ENCODE assay signal across 24 cellular contexts in the genomic region with DNA sequence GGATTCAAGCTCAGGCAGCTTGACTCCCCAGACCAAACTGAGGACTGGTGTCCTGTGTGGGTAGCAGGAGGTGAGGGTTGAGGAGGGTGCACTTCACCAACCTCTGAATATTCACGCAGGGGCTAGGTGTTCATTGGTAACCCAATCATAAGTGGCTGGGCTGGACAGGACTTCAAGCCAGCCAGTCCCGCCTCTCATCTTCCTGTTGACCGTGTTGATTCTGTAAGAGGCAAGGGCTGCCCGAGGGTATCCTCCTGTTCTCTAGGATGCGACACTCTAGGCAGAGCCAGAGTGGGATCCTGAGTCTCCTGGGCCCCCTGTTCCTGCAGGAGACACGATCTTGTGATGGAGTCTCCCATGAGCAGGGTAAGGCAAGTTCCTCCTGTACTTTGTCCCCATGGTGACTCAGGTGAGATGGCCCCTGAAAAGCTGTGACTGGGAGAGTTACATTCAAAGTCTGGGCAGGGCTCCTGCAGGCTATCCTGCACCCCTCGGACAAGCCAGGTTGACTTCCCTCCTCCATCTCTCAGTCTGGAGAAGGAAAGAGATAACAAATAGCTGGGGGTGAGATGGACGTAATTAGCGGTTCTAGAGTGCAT. TPM values are rescaled to one million over a fixed set of nuclear protein-coding genes. Genes with fewer than 3 reads are reported as not detected.
DNase-seq lines count a peak whose midpoint lies in the region; ATAC-seq and TF ChIP-seq lines count a peak whose summit lies in the region.
"Had no signal": no experiment of that assay in that cellular context is flagged by ENCODE, and none has a peak within 500 bp of the region (broad histone marks: within the 10 kb centered on the region; RNA-seq: fewer than 3 reads in every experiment).

No MANE protein-coding gene starts in this region.

- H3K27me3 Mint-ChIP-seq in CD4-positive, alpha-beta memory T cell = no peaks in the 10 kb centered on the region
- peaks cover 5% of the 10 kb centered on the region for H3K27me3 Mint-ChIP-seq in GM23338 (ENCODE audit: insufficient read depth, low read depth, poor library complexity)
- H3K27me3 Mint-ChIP-seq in central memory CD8-positive, alpha-beta T cell = no peaks in the 10 kb centered on the region
- H3K27me3 Mint-ChIP-seq in naive thymus-derived CD8-positive, alpha-beta T cell = no peaks in the 10 kb centered on the region
- H3K27me3 Mint-ChIP-seq: brain had no signal

- peaks cover 20 to 32% (median 27%) of the 10 kb centered on the region in 4 donors for H3K4me1 Mint-ChIP-seq in CD4-positive, alpha-beta memory T cell
- H3K4me1 Mint-ChIP-seq in GM23338 = peaks cover 14% of the 10 kb centered on the region
- peaks cover 28% of the 10 kb centered on the region for H3K4me1 Mint-ChIP-seq in central memory CD8-positive, alpha-beta T cell
- peaks cover 15 to 34% (median 25%) of the 10 kb centered on the region in 4 donors for H3K4me1 Mint-ChIP-seq in naive thymus-derived CD8-positive, alpha-beta T cell

- in situ Hi-C loops in gastrocnemius medialis (cut with MboI; ENCODE audit: low sequenced_read_pairs in 4 of 4) = loop anchor here (10.0 to 25.0 kb wide), 2 partner anchors 202 to 341 kb away; no protein-coding TSS in a partner anchor

- CTCF ChIA-PET in CD4-positive, alpha-beta memory T cell (lab: Charles Lee; ENCODE audit: partially characterized antibody) = interaction anchor here (0.8 to 6.7 kb wide), 12 partner anchors 11 to 338 kb away, joined by 3 to 155 read pairs (median 28); partner anchors contain the start of gene SNRK

- intact Hi-C loops in CD4-positive, alpha-beta memory T cell (cut with micrococcal nuclease) = no loop called here
- intact Hi-C loops in gastrocnemius medialis (cut with DNase I; ENCODE audit: low total_unique reads) = loop anchor here (2.0 kb wide), 1 partner anchor 215 kb away; no protein-coding TSS in a partner anchor

- no peak for ATAC-seq in GM23338
- no peak for ATAC-seq in central memory CD8-positive, alpha-beta T cell (replicated peaks; ENCODE audit: extremely low read depth, poor library complexity, severe bottlenecking)
- ATAC-seq in naive thymus-derived CD8-positive, alpha-beta T cell = no peak
- ATAC-seq in gastrocnemius medialis = no peak
- ATAC-seq: HCT116, pancreas, upper lobe of right lung had no signal

- peaks cover 0 to 22% (median 15%) of the 10 kb centered on the region in 8 donors for H3K9me3 Mint-ChIP-seq in CD4-positive, alpha-beta memory T cell
- H3K9me3 Mint-ChIP-seq in GM23338 = peaks cover 5% of the 10 kb centered on the region; the same call in 2 of the 3 replicates
- H3K9me3 Mint-ChIP-seq in central memory CD8-positive, alpha-beta T cell = no peaks in the 10 kb centered on the region
- peaks cover 0 to 30% (median 13%) of the 10 kb centered on the region in 9 donors for H3K9me3 Mint-ChIP-seq in naive thymus-derived CD8-positive, alpha-beta T cell

- POLR2A ChIA-PET in CD4-positive, alpha-beta memory T cell (lab: Charles Lee; ENCODE audit: partially characterized antibody) = interaction anchor here (0.8 to 6.0 kb wide), 14 partner anchors 12 to 313 kb away, joined by 3 to 74 read pairs (median 8); partner anchors contain the start of gene SNRK
- POLR2A ChIA-PET in naive thymus-derived CD8-positive, alpha-beta T cell (lab: Charles Lee) = interaction anchor here (0.9 to 4.5 kb wide), 6 partner anchors 14 to 170 kb away, joined by 3 to 54 read pairs (median 12); no protein-coding TSS in a partner anchor

- no peaks in the 10 kb centered on the region for H3K79me2 ChIP-seq in GM23338 (replicated peaks; ENCODE audit: insufficient read depth)

- no peak for TF ChIP-seq POLR2A in gastrocnemius medialis (IDR thresholded peaks at IDR 0.05)

- H3K27ac ChIP-seq in CD4-positive, alpha-beta memory T cell (ENCODE audit: low read depth, low read length) = peak overlapping the region; percentile 60
- H3K27ac ChIP-seq in GM23338 (ENCODE audit: low read depth) (no peak overlapping the region), gastrocnemius medialis (no peak overlapping the region)
- H3K27ac ChIP-seq: pancreas, SJSA1 had no signal

- H3F3A ChIP-seq in GM23338 (replicated peaks; ENCODE audit: low read depth) = no peaks in the 10 kb centered on the region

- TF ChIP-seq CTCF in GM23338 (conservative IDR thresholded peaks at IDR 0.05; ENCODE audit: low read depth in 2 of 2) (no peak), gastrocnemius medialis (IDR thresholded peaks at IDR 0.05 in 4 of 5, conservative IDR thresholded peaks at IDR 0.05 in 1 of 5) (no peak)

- no peaks in the 10 kb centered on the region for H3K36me3 ChIP-seq in CD4-positive, alpha-beta memory T cell (ENCODE audit: insufficient read depth, low read length)
- no peaks in the 10 kb centered on the region for H3K36me3 ChIP-seq in GM23338 (ENCODE audit: insufficient read depth)
- H3K36me3 ChIP-seq in gastrocnemius medialis = no peaks in the 10 kb centered on the region
- H3K36me3 ChIP-seq: pancreas, SJSA1, upper lobe of right lung had no signal

- H3K36me3 Mint-ChIP-seq in CD4-positive, alpha-beta memory T cell = peaks cover 9% of the 10 kb centered on the region in 2 donors
- H3K36me3 Mint-ChIP-seq in GM23338 (ENCODE audit: low read depth) = peaks cover 5% of the 10 kb centered on the region; the same call in 1 of the 3 replicates
- no peaks in the 10 kb centered on the region for H3K36me3 Mint-ChIP-seq in central memory CD8-positive, alpha-beta T cell (ENCODE audit: insufficient read depth)
- H3K36me3 Mint-ChIP-seq in naive thymus-derived CD8-positive, alpha-beta T cell = peaks cover 0 to 20% (median 16%) of the 10 kb centered on the region in 3 donors

- no peak overlapping the region for H3K4me2 ChIP-seq in GM23338

- no peaks in the 10 kb centered on the region for H3K9me3 ChIP-seq in CD4-positive, alpha-beta memory T cell (ENCODE audit: control insufficient read depth in 1 of 2, low read length in 2 of 2)
- no peaks in the 10 kb centered on the region for H3K9me3 ChIP-seq in gastrocnemius medialis
- H3K9me3 ChIP-seq: SJSA1, upper lobe of right lung had no signal

- H3K4me1 ChIP-seq in CD4-positive, alpha-beta memory T cell (ENCODE audit: insufficient read depth, low read length) = peaks cover 27% of the 10 kb centered on the region
- H3K4me1 ChIP-seq in GM23338 (ENCODE audit: insufficient read depth) (0 out of 2 replicates have a peak, but pooled peaks cover 6% of the 10 kb centered on the region), gastrocnemius medialis (peaks cover 0 to 7% of the 10 kb centered on the region in 2 donors)
- H3K4me1 ChIP-seq: SJSA1 had no signal

- no peaks in the 10 kb centered on the region for H3K9me2 ChIP-seq in GM23338 (ENCODE audit: insufficient read depth)

- DNase-seq in CD4-positive, alpha-beta memory T cell = no peak
- DNase-seq in GM23338 (ENCODE audit: low spot score) (no peak), NOMO-1 treated with dmso at 0.1 percent for 144 hours (lab: John Stamatoyannopoulos, UW; ENCODE audit: unreplicated experiment) (no peak), OCI-M1 (lab: John Stamatoyannopoulos, UW) (no peak), gastrocnemius medialis (no peak)
- DNase-seq in central memory CD8-positive, alpha-beta T cell (ENCODE audit: low spot score in 2 of 2) = no peak
- no peak for DNase-seq in naive thymus-derived CD8-positive, alpha-beta T cell
- DNase-seq: DMS 273 treated with DMSO at 0.1 percent for 48 hours, dorsolateral prefrontal cortex, EL, KBM-7, midbrain, NCI-H1417, NCI-H2081 treated with DMSO at 0.1 percent for 48 hours, NCI-H748 treated with DMSO at 0.1 percent for 48 hours, nephron progenitor cell, pancreas, RPMI8226, upper lobe of right lung had no signal

- H3K27me3 ChIP-seq in CD4-positive, alpha-beta memory T cell (ENCODE audit: insufficient read depth, low read length) = no peaks in the 10 kb centered on the region
- H3K27me3 ChIP-seq in GM23338 (ENCODE audit: insufficient read depth) (no peaks in the 10 kb centered on the region), gastrocnemius medialis (no peaks in the 10 kb centered on the region)
- H3K27me3 ChIP-seq: dorsolateral prefrontal cortex, pancreas, SJSA1, upper lobe of right lung had no signal

- peak overlapping the region in 3 of 8 donors; percentile 68 to 92 (median 91) for H3K4me3 Mint-ChIP-seq in CD4-positive, alpha-beta memory T cell
- H3K4me3 Mint-ChIP-seq in GM23338 = no peak overlapping the region
- H3K4me3 Mint-ChIP-seq in central memory CD8-positive, alpha-beta T cell = no peak overlapping the region
- peak overlapping the region in 5 of 10 donors; percentile 51 to 93 (median 87) for H3K4me3 Mint-ChIP-seq in naive thymus-derived CD8-positive, alpha-beta T cell
- H3K4me3 Mint-ChIP-seq: brain, CD14-positive monocyte, nephron progenitor cell had no signal

- H3K27ac Mint-ChIP-seq in CD4-positive, alpha-beta memory T cell = peak overlapping the region; percentile 92 to 100 (median 99)
- H3K27ac Mint-ChIP-seq in GM23338 = no peak overlapping the region
- H3K27ac Mint-ChIP-seq in central memory CD8-positive, alpha-beta T cell (ENCODE audit: low read depth) = peak overlapping the region; percentile 88
- peak overlapping the region; percentile 96 to 100 (median 99) for H3K27ac Mint-ChIP-seq in naive thymus-derived CD8-positive, alpha-beta T cell
- H3K27ac Mint-ChIP-seq: nephron progenitor cell had no signal

- H3K4me3 ChIP-seq in CD4-positive, alpha-beta memory T cell (ENCODE audit: low read length in 2 of 2) = no peak overlapping the region
- no peak overlapping the region for H3K4me3 ChIP-seq in GM23338
- H3K4me3 ChIP-seq in gastrocnemius medialis = no peak overlapping the region
- H3K4me3 ChIP-seq: dorsolateral prefrontal cortex, GM12878, pancreas, SJSA1, upper lobe of right lung had no signal

- H4K20me1 ChIP-seq in GM23338 (replicated peaks; ENCODE audit: insufficient read depth) = no peaks in the 10 kb centered on the region

- H2AFZ ChIP-seq in GM23338 = peak overlapping the region; percentile 38; the same call in 1 of the 2 replicates

TF ChIP-seq in GM23338, 12 proteins besides CTCF, POLR2A, EP300 and RAD21:
- TF ChIP-seq POLR2AphosphoS5 (IDR thresholded peaks at IDR 0.05; ENCODE audit: low read depth) (no peak), CREB1 (CRISPR knock-in tag; IDR thresholded peaks at IDR 0.05; ENCODE audit: low read depth) (no peak), NANOG (IDR thresholded peaks at IDR 0.05; ENCODE audit: borderline replicate concordance) (no peak), STAT1 (IDR thresholded peaks at IDR 0.05; ENCODE audit: unreplicated experiment) (no peak), ZNF331 (CRISPR knock-in tag; IDR thresholded peaks at IDR 0.05; ENCODE audit: low read depth) (no peak)

RNA-seq across cellular contexts. Expression of gene POMGNT2, which starts 58.1 kb away (rescaled TPM):
- 1 to 10 TPM; 5.4 TPM for total RNA-seq in CD4-positive, alpha-beta memory T cell
- 1 to 10 TPM; 6.5 to 8.1 TPM for polyA plus RNA-seq in CD4-positive, alpha-beta memory T cell
- 22.6 and 26.1 TPM in 2 replicates for total RNA-seq in GM23338 (2014; rRNA removed; shearing (Covaris generic))
- polyA plus RNA-seq in GM23338 (2016; fragmentation: Nextera tagmentation; extraction: Ambion mirVana) = 10.2 and 10.7 TPM in 2 replicates
- total RNA-seq in naive thymus-derived CD8-positive, alpha-beta T cell = 1 to 10 TPM; 5.5 to 5.6 TPM
- 10 to 100 TPM in 1 of 3 donors, 1 to 10 TPM in 2; 6.3 to 10.3 (median 7.3) TPM for polyA plus RNA-seq in naive thymus-derived CD8-positive, alpha-beta T cell
- total RNA-seq in gastrocnemius medialis = 10 to 100 TPM; 20.4 to 72.8 (median 52.4) TPM
